ENCODE assay signal across 1 cellular context in the genomic region with DNA sequence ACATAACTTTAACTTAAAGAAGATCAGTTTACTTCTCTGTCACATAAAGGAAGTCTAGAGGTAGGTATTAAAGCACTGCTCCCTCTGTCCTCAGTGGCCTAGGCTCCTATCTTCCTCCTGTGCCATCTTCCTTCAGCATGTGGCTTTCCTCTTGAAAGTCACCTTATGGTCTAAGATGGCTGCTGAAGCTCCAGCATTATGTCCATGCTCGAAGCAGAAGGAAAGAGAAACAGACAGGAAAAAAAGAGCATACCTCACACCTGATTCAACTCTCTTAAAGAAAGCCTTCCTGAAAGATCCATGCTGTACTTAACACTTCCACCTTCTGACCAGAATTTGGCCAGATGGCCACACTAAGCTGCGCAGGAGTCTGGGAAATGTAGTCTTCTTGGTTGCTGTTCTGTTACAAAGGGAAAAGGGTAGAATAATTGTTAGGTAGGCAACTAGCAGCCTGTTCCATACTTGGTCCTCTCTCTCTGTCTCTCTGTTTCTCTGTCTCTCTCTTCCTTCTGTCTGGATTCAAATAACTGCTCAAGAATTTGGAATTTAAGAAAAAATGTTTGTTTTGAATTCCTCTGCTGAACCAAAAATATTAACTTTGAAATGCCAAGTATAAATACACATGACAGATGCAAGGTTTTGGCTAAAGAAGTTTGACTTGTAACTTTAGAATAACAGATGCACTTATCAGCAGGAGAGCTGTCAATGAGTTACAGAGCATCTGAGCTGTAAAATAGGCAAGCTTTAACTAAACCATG.
TF ChIP-seq lines count a peak whose summit lies in the region.

No MANE protein-coding gene starts in this region.

TF ChIP-seq in GM23338, 12 proteins besides CTCF, POLR2A, EP300 and RAD21 (continued from another document):
- TF ChIP-seq ZNF462 (CRISPR knock-in tag; IDR thresholded peaks at IDR 0.05) (peak; percentile 42; the same call in 1 of the 2 replicates), POLR2AphosphoS5 (IDR thresholded peaks at IDR 0.05; ENCODE audit: low read depth) (no peak), CREB1 (CRISPR knock-in tag; IDR thresholded peaks at IDR 0.05; ENCODE audit: low read depth) (no peak), ETS1 (IDR thresholded peaks at IDR 0.05) (peak; percentile 28; the same call in 1 of the 2 replicates), NANOG (IDR thresholded peaks at IDR 0.05; ENCODE audit: borderline replicate concordance) (no peak), STAT1 (IDR thresholded peaks at IDR 0.05; ENCODE audit: unreplicated experiment) (no peak), EZH2 (IDR thresholded peaks at IDR 0.05; ENCODE audit: low read depth, unreplicated experiment) (no peak), EZH2phosphoT487 (IDR thresholded peaks at IDR 0.05; ENCODE audit: unreplicated experiment) (no peak)
- TF ChIP-seq, protein P1, sequence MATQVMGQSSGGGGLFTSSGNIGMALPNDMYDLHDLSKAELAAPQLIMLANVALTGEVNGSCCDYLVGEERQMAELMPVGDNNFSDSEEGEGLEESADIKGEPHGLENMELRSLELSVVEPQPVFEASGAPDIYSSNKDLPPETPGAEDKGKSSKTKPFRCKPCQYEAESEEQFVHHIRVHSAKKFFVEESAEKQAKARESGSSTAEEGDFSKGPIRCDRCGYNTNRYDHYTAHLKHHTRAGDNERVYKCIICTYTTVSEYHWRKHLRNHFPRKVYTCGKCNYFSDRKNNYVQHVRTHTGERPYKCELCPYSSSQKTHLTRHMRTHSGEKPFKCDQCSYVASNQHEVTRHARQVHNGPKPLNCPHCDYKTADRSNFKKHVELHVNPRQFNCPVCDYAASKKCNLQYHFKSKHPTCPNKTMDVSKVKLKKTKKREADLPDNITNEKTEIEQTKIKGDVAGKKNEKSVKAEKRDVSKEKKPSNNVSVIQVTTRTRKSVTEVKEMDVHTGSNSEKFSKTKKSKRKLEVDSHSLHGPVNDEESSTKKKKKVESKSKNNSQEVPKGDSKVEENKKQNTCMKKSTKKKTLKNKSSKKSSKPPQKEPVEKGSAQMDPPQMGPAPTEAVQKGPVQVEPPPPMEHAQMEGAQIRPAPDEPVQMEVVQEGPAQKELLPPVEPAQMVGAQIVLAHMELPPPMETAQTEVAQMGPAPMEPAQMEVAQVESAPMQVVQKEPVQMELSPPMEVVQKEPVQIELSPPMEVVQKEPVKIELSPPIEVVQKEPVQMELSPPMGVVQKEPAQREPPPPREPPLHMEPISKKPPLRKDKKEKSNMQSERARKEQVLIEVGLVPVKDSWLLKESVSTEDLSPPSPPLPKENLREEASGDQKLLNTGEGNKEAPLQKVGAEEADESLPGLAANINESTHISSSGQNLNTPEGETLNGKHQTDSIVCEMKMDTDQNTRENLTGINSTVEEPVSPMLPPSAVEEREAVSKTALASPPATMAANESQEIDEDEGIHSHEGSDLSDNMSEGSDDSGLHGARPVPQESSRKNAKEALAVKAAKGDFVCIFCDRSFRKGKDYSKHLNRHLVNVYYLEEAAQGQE (IDR thresholded peaks at IDR 0.05; ENCODE audit: unreplicated experiment): no peak
